ENCODE assay signal across 8 cellular contexts in genomic region chr6:80003841-80004198, GRCh38. TPM values are rescaled to one million over a fixed set of nuclear protein-coding genes. Genes with fewer than 3 reads are reported as not detected.
DNase-seq lines count a peak whose midpoint lies in the region; ATAC-seq and TF ChIP-seq lines count a peak whose summit lies in the region.

No MANE protein-coding gene starts in this region.

- H3K9me3 Mint-ChIP-seq in GM23338 (no peaks in the 10 kb centered on the region; the same call in 2 of the 3 replicates), osteocyte (ENCODE audit: unreplicated experiment) (no peaks in the 10 kb centered on the region)
- no peaks in the 10 kb centered on the region for H3K9me3 Mint-ChIP-seq in activated T-cell treated with anti-CD3 and anti-CD28 coated beads, Interleukin-2, amount 50 U/mL, for 72 hours

- peak; percentile 51 for DNase-seq in GM23338 (ENCODE audit: low spot score)
- peak; percentile 19 for DNase-seq in NCI-H187 treated with DMSO at 0.1 percent for 48 hours (lab: John Stamatoyannopoulos, UW)
- peak; percentile 33 to 35 for DNase-seq in activated T-cell treated with anti-CD3 and anti-CD28 coated beads, Interleukin-2, amount 50 U/mL, for 72 hours
- DNase-seq in fibroblast of pulmonary artery (ENCODE audit: low read depth): no peak
- DNase-seq in osteocyte (ENCODE audit: extremely low spot score, unreplicated experiment): no peak
- no peak for DNase-seq in cerebellar nuclear complex (lab: John Stamatoyannopoulos, UW)

- no peaks in the 10 kb centered on the region; the same call in 1 of the 2 replicates for H4K20me1 ChIP-seq in GM23338 (replicated peaks; ENCODE audit: insufficient read depth)

- no peaks in the 10 kb centered on the region for H3F3A ChIP-seq in GM23338 (replicated peaks; ENCODE audit: low read depth)

- peaks cover 22% of the 10 kb centered on the region for H3K36me3 Mint-ChIP-seq in GM23338 (ENCODE audit: low read depth)
- peaks cover 5 to 20% of the 10 kb centered on the region in 2 donors for H3K36me3 Mint-ChIP-seq in activated T-cell treated with anti-CD3 and anti-CD28 coated beads, Interleukin-2, amount 50 U/mL, for 72 hours (ENCODE audit: insufficient read depth in 2 of 2)
- no peaks in the 10 kb centered on the region for H3K36me3 Mint-ChIP-seq in osteocyte (ENCODE audit: unreplicated experiment)

- H3K27ac Mint-ChIP-seq in GM23338 (peak overlapping the region; percentile 91), osteocyte (ENCODE audit: unreplicated experiment) (peak overlapping the region; percentile 89)
- H3K27ac Mint-ChIP-seq in activated T-cell treated with anti-CD3 and anti-CD28 coated beads, Interleukin-2, amount 50 U/mL, for 72 hours: peak overlapping the region; percentile 91

- H3K27ac ChIP-seq in GM23338 (ENCODE audit: low read depth): peak overlapping the region; percentile 85

- H3K4me1 Mint-ChIP-seq in GM23338 (peaks cover 21% of the 10 kb centered on the region), osteocyte (ENCODE audit: unreplicated experiment) (peaks cover 22% of the 10 kb centered on the region)
- peaks cover 30% of the 10 kb centered on the region for H3K4me1 Mint-ChIP-seq in activated T-cell treated with anti-CD3 and anti-CD28 coated beads, Interleukin-2, amount 50 U/mL, for 72 hours (ENCODE audit: low read depth)

- no peak for TF ChIP-seq CTCF in GM23338 (conservative IDR thresholded peaks at IDR 0.05; ENCODE audit: low read depth in 2 of 2)
- TF ChIP-seq CTCF in fibroblast of pulmonary artery (IDR thresholded peaks at IDR 0.05; ENCODE audit: low read length, missing control alignments): no peak
- TF ChIP-seq CTCF in osteocyte (IDR thresholded peaks at IDR 0.05): no peak

- peaks cover 35% of the 10 kb centered on the region for H3K79me2 ChIP-seq in GM23338 (replicated peaks; ENCODE audit: insufficient read depth)

- H2AFZ ChIP-seq in GM23338: peak overlapping the region; percentile 87

- peak overlapping the region; percentile 96 for H3K4me3 Mint-ChIP-seq in GM23338
- H3K4me3 Mint-ChIP-seq in activated T-cell treated with anti-CD3 and anti-CD28 coated beads, Interleukin-2, amount 50 U/mL, for 72 hours: peak overlapping the region; percentile 87 to 93
- peak overlapping the region; percentile 87 for H3K4me3 Mint-ChIP-seq in osteocyte (ENCODE audit: unreplicated experiment)

- no peaks in the 10 kb centered on the region for H3K9me2 ChIP-seq in GM23338 (ENCODE audit: insufficient read depth)

- H3K36me3 ChIP-seq in GM23338 (ENCODE audit: insufficient read depth): peaks cover 12% of the 10 kb centered on the region

- H3K4me2 ChIP-seq in GM23338: peak overlapping the region; percentile 91

- ATAC-seq in GM23338: peak; percentile 15
- ATAC-seq in activated T-cell treated with anti-CD3 and anti-CD28 coated beads, Interleukin-2, amount 50 U/mL, for 72 hours (replicated peaks in 1 of 2): peak in 1 of 2 donors; percentile 28
- no peak for ATAC-seq in HG02610 (IDR thresholded peaks at IDR 0.05; ENCODE audit: unreplicated experiment)

- H3K4me3 ChIP-seq in GM08714 (ENCODE audit: low read length): peak overlapping the region; percentile 94
- peak overlapping the region; percentile 63 for H3K4me3 ChIP-seq in GM23338
- peak overlapping the region; percentile 87 for H3K4me3 ChIP-seq in fibroblast of pulmonary artery (replicated peaks; ENCODE audit: low read depth, low read length)

- H3K27me3 Mint-ChIP-seq in GM23338 (ENCODE audit: insufficient read depth, low read depth, poor library complexity) (no peaks in the 10 kb centered on the region), osteocyte (ENCODE audit: unreplicated experiment) (peaks cover 17% of the 10 kb centered on the region)
- no peaks in the 10 kb centered on the region for H3K27me3 Mint-ChIP-seq in activated T-cell treated with anti-CD3 and anti-CD28 coated beads, Interleukin-2, amount 50 U/mL, for 72 hours (ENCODE audit: low read depth)

- H3K27me3 ChIP-seq in GM23338 (ENCODE audit: insufficient read depth): no peaks in the 10 kb centered on the region

- H3K4me1 ChIP-seq in GM23338 (ENCODE audit: insufficient read depth): peaks cover 18% of the 10 kb centered on the region; the same call in 1 of the 2 replicates

TF ChIP-seq in GM23338, 12 proteins besides CTCF, POLR2A, EP300 and RAD21 (continues in another document):
- TF ChIP-seq EZH2 (IDR thresholded peaks at IDR 0.05; ENCODE audit: low read depth, unreplicated experiment): no peak
- no peak for TF ChIP-seq STAT1 (IDR thresholded peaks at IDR 0.05; ENCODE audit: unreplicated experiment)
- TF ChIP-seq CREB1 (CRISPR knock-in tag; IDR thresholded peaks at IDR 0.05; ENCODE audit: low read depth): no peak
- no peak for TF ChIP-seq JUNB (IDR thresholded peaks at IDR 0.05; ENCODE audit: unreplicated experiment)
- no peak for TF ChIP-seq ZNF114 (CRISPR knock-in tag; IDR thresholded peaks at IDR 0.05)
- TF ChIP-seq, protein P1, sequence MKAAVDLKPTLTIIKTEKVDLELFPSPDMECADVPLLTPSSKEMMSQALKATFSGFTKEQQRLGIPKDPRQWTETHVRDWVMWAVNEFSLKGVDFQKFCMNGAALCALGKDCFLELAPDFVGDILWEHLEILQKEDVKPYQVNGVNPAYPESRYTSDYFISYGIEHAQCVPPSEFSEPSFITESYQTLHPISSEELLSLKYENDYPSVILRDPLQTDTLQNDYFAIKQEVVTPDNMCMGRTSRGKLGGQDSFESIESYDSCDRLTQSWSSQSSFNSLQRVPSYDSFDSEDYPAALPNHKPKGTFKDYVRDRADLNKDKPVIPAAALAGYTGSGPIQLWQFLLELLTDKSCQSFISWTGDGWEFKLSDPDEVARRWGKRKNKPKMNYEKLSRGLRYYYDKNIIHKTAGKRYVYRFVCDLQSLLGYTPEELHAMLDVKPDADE (IDR thresholded peaks at IDR 0.05): no peak
- no peak for TF ChIP-seq ZNF331 (CRISPR knock-in tag; IDR thresholded peaks at IDR 0.05; ENCODE audit: low read depth)
- no peak for TF ChIP-seq POLR2AphosphoS5 (IDR thresholded peaks at IDR 0.05; ENCODE audit: low read depth)
- TF ChIP-seq REST (IDR thresholded peaks at IDR 0.05; ENCODE audit: unreplicated experiment): no peak

RNA-seq across cellular contexts. Expression of gene TTK, which starts 0.6 kb away (rescaled TPM):
- total RNA-seq in GM23338 (2014; rRNA removed; shearing (Covaris generic)): 78.5 and 79.6 TPM in 2 replicates
- 39.5 and 50.7 TPM in 2 replicates for polyA plus RNA-seq in GM23338 (2016; fragmentation: Nextera tagmentation; extraction: Ambion mirVana)
- 10 to 100 TPM; 34.8 to 37.9 TPM for total RNA-seq in activated T-cell treated with anti-CD3 and anti-CD28 coated beads, Interleukin-2, amount 50 U/mL, for 72 hours
- total RNA-seq in osteocyte: 4.3 and 4.5 TPM in 2 replicates

RNA-seq across cellular contexts. Expression of gene ELOVL4, which starts 56.5 kb away (rescaled TPM):
- 13.3 and 18.7 TPM in 2 replicates for total RNA-seq in GM23338 (2014; rRNA removed; shearing (Covaris generic))
- 15.1 and 16.8 TPM in 2 replicates for polyA plus RNA-seq in GM23338 (2016; fragmentation: Nextera tagmentation; extraction: Ambion mirVana)
- 1 to 10 TPM; 1.8 to 2.1 TPM for total RNA-seq in activated T-cell treated with anti-CD3 and anti-CD28 coated beads, Interleukin-2, amount 50 U/mL, for 72 hours
- 4.8 and 6.0 TPM in 2 replicates for total RNA-seq in osteocyte

Comparison
In these comparisons a context has a peak if more than half of its experiments do, and no peak if none do; other contexts are left out.
1. DNase-seq: peak in GM23338 (single experiment), NCI-H187 treated with DMSO at 0.1 percent for 48 hours (single experiment) and activated T-cell treated with anti-CD3 and anti-CD28 coated beads, Interleukin-2, amount 50 U/mL, for 72 hours (2 of 2); none in fibroblast of pulmonary artery (single experiment), osteocyte (single experiment) and cerebellar nuclear complex (0 of 2).
2. Peak in every context shown above with its lines, with median percentiles within 50 percentile points of each other: H3K4me3 ChIP-seq, H3K27ac Mint-ChIP-seq and H3K4me3 Mint-ChIP-seq.